ENCODE assay signal across 8 cellular contexts in genomic region chr1:224168859-224169380, GRCh38. TPM values are rescaled to one million over a fixed set of nuclear protein-coding genes. Genes with fewer than 3 reads are reported as not detected.
DNase-seq lines count a peak whose midpoint lies in the region; ATAC-seq, FAIRE-seq and TF ChIP-seq lines count a peak whose summit lies in the region.

No MANE protein-coding gene starts in this region.

- peaks cover 6% of the 10 kb centered on the region for H3K36me3 Mint-ChIP-seq in activated naive CD8-positive, alpha-beta T cell treated with anti-CD3 and anti-CD28 coated beads for 36 hours

- DNase-seq in GM12864 (ENCODE audit: low read depth) (peak; percentile 68), HS-5 (ENCODE audit: low read depth) (peak; percentile 68), left colon (no peak), urothelium cell line (ENCODE audit: low spot score) (peak; percentile 36), NCI-H1694 (lab: John Stamatoyannopoulos, UW) (no peak)
- peak; percentile 17 for DNase-seq in activated naive CD8-positive, alpha-beta T cell treated with anti-CD3 and anti-CD28 coated beads for 36 hours
- DNase-seq in stimulated activated CD4-positive, alpha-beta T cell treated with anti-CD3 and anti-CD28 coated beads, Interleukin-1b, Interleukin-23, amount 100 ng/mL, for 48 hours, result no peak

- intact Hi-C loops in left colon (cut with DNase I, micrococcal nuclease), result no loop called here

- peaks cover 26% of the 10 kb centered on the region for H3K4me1 Mint-ChIP-seq in activated naive CD8-positive, alpha-beta T cell treated with anti-CD3 and anti-CD28 coated beads for 36 hours

- peak; percentile 95 for ATAC-seq in GM21576 (IDR thresholded peaks at IDR 0.05; ENCODE audit: unreplicated experiment)
- ATAC-seq in left colon, result peak; percentile 56

- peaks cover 12% of the 10 kb centered on the region for H3K9me3 Mint-ChIP-seq in activated naive CD8-positive, alpha-beta T cell treated with anti-CD3 and anti-CD28 coated beads for 36 hours

- H3K27ac Mint-ChIP-seq in activated naive CD8-positive, alpha-beta T cell treated with anti-CD3 and anti-CD28 coated beads for 36 hours, result peak overlapping the region; percentile 70

- H3K4me3 Mint-ChIP-seq in activated naive CD8-positive, alpha-beta T cell treated with anti-CD3 and anti-CD28 coated beads for 36 hours, result peak overlapping the region; percentile 3

- no peak for TF ChIP-seq CTCF in GM12864 (IDR thresholded peaks at IDR 0.05; ENCODE audit: low read depth, low read length, missing control alignments)

- FAIRE-seq in urothelium cell line (lab: Jason Lieb, UNC), result no peak

- H3K4me3 ChIP-seq in GM12864 (ENCODE audit: low read depth, low read length), result peak overlapping the region; percentile 19; the same call in 1 of the 2 replicates

- H3K27me3 Mint-ChIP-seq in activated naive CD8-positive, alpha-beta T cell treated with anti-CD3 and anti-CD28 coated beads for 36 hours, result no peaks in the 10 kb centered on the region

RNA-seq across cellular contexts. Expression of gene DEGS1, which starts 14.1 kb away (rescaled TPM):
- total RNA-seq in activated naive CD8-positive, alpha-beta T cell treated with anti-CD3 and anti-CD28 coated beads for 36 hours, result 10 to 100 TPM; 40.9 to 41.3 TPM
- total RNA-seq in left colon, result 10 to 100 TPM; 12.8 to 20.9 TPM

RNA-seq across cellular contexts. Expression of gene FBXO28, which starts 55.0 kb away (rescaled TPM):
- total RNA-seq in activated naive CD8-positive, alpha-beta T cell treated with anti-CD3 and anti-CD28 coated beads for 36 hours, result 10 to 100 TPM; 28.6 to 29.7 TPM
- total RNA-seq in left colon, result 10 to 100 TPM; 33.2 to 34.0 TPM

Comparison
In these comparisons a context has a peak if more than half of its experiments do, and no peak if none do; other contexts are left out.
1. DNase-seq: peak in GM12864 (single experiment), HS-5 (single experiment), activated naive CD8-positive, alpha-beta T cell treated with anti-CD3 and anti-CD28 coated beads for 36 hours (single experiment) and urothelium cell line (single experiment); none in left colon (0 of 2), stimulated activated CD4-positive, alpha-beta T cell treated with anti-CD3 and anti-CD28 coated beads, Interleukin-1b, Interleukin-23, amount 100 ng/mL, for 48 hours (single experiment) and NCI-H1694 (single experiment).